ENCODE assay signal across 9 cellular contexts in the genomic region with DNA sequence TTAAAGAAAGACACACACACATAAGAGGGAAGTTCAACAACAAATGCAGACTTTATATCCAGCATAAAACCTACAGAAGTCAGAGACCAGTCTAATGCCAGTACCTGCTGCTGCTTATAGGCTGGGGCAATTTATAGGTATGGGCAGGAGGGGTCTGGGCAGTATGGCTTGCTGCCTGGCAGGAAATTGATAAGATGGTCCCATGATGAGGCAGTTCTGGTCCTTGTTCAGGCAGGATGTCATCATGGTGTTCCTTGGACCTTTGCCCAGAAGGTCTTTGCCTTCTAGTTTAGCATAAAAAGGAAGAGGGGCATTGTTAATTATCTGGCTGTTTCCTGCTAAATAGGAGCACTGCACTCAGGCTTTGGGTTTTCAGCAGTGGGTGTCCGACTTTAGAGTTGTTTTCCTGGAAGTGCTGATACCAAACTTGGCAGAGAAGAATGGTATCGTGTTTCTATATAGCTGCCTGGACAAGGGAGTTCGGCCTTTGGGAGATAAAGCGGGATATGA. TPM values are rescaled to one million over a fixed set of nuclear protein-coding genes. Genes with fewer than 3 reads are reported as not detected.
DNase-seq lines count a peak whose midpoint lies in the region; ATAC-seq and TF ChIP-seq lines count a peak whose summit lies in the region.
"Had no signal": no experiment of that assay in that cellular context is flagged by ENCODE, and none has a peak within 500 bp of the region (broad histone marks: within the 10 kb centered on the region; RNA-seq: fewer than 3 reads in every experiment).

No MANE protein-coding gene starts in this region.

- H3K23me2 ChIP-seq in H9 (ENCODE audit: insufficient read length, low read depth, low read length, poor library complexity, severe bottlenecking) = no peaks in the 10 kb centered on the region

- H3K23ac ChIP-seq in H9 (ENCODE audit: insufficient read length, low read depth, low read length) = no peak overlapping the region

- no peak overlapping the region for H3T11ph ChIP-seq in H9 (ENCODE audit: low read length)

- no peak overlapping the region for H3K56ac ChIP-seq in H9 (ENCODE audit: insufficient read length, low read depth, low read length)

- TF ChIP-seq CTCF in colonic mucosa (IDR thresholded peaks at IDR 0.05) (no peak), lower lobe of right lung (IDR thresholded peaks at IDR 0.05) (no peak), H9 (conservative IDR thresholded peaks at IDR 0.05) (no peak)

- no peaks in the 10 kb centered on the region for H3K4me1 ChIP-seq in colonic mucosa
- peaks cover 10% of the 10 kb centered on the region for H3K4me1 ChIP-seq in lower lobe of right lung
- no peaks in the 10 kb centered on the region for H3K4me1 ChIP-seq in H9 (ENCODE audit: insufficient read depth, low read length)

- H3K4me2 ChIP-seq in H9 (ENCODE audit: insufficient read depth, insufficient read length, low read length) = no peak overlapping the region

- no peaks in the 10 kb centered on the region for H4K20me1 ChIP-seq in H9 (ENCODE audit: control insufficient read depth, insufficient read depth, insufficient read length)

- H3K36me3 ChIP-seq in colonic mucosa = no peaks in the 10 kb centered on the region
- H3K36me3 ChIP-seq in lower lobe of right lung = no peaks in the 10 kb centered on the region

- no peak overlapping the region for H4K8ac ChIP-seq in H9 (replicated peaks; ENCODE audit: insufficient read length, low read depth, low read length)

- DNase-seq in COR-L47 (lab: John Stamatoyannopoulos, UW) (peak; percentile 83), NCI-H1092 treated with DMSO at 0.1 percent for 48 hours (lab: John Stamatoyannopoulos, UW) (peak; percentile 24), colonic mucosa (peak; percentile 29), lower lobe of right lung (no peak), H9 (no peak)

- WGBS in H9 (ENCODE audit: extremely low coverage, insufficient read length, low lambda C conversion rate) = no CpG with 5 or more reads among the region's 4 CpGs

- H3K14ac ChIP-seq in H9 (ENCODE audit: insufficient read depth, low read length) = no peak overlapping the region

- H3K27ac ChIP-seq in colonic mucosa (no peak overlapping the region), lower lobe of right lung (peak overlapping the region; percentile 76), H9 (ENCODE audit: insufficient read length, low read depth, low read length) (no peak overlapping the region)

- H3K4me1 Mint-ChIP-seq in H9 = peaks cover 0 to 2% of the 10 kb centered on the region in 2 experiments; a peak in 1 of 4 replicates
- H3K4me1 Mint-ChIP-seq: brain had no signal

- peak; percentile 56 to 65 for ATAC-seq in lower lobe of right lung
- ATAC-seq in HG03521 (IDR thresholded peaks at IDR 0.05; ENCODE audit: unreplicated experiment) = no peak
- ATAC-seq in HG03175 (IDR thresholded peaks at IDR 0.05; ENCODE audit: unreplicated experiment) = no peak
- no peak for ATAC-seq in HG03460 (IDR thresholded peaks at IDR 0.05; ENCODE audit: unreplicated experiment)

- H3K27me3 Mint-ChIP-seq in H9 (ENCODE audit: low read depth) = no peaks in the 10 kb centered on the region
- H3K27me3 Mint-ChIP-seq: brain had no signal

- H2AK5ac ChIP-seq in H9 (ENCODE audit: insufficient read length, low read length) = no peak overlapping the region

- no peaks in the 10 kb centered on the region for H3K79me1 ChIP-seq in H9 (ENCODE audit: insufficient read depth, low read depth, low read length, poor library complexity, severe bottlenecking)

- no peak overlapping the region for H2BK120ac ChIP-seq in H9 (ENCODE audit: low read depth, low read length, poor library complexity, severe bottlenecking)

- H3K27ac Mint-ChIP-seq in H9 = no peak overlapping the region

- peaks cover 0 to 3% of the 10 kb centered on the region in 2 experiments; a peak in 1 of 5 replicates for H3K9me3 Mint-ChIP-seq in H9

- H3K36me3 Mint-ChIP-seq in H9 (ENCODE audit: insufficient read depth in 1 of 3, low read depth in 3 of 3) = no peaks in the 10 kb centered on the region
- H3K36me3 Mint-ChIP-seq: brain had no signal

- no peak overlapping the region for H3K4me3 ChIP-seq in colonic mucosa
- H3K4me3 ChIP-seq in lower lobe of right lung = no peak overlapping the region

- H3K79me2 ChIP-seq in H9 (ENCODE audit: insufficient read depth, low read length) = no peaks in the 10 kb centered on the region; the same call in 1 of the 2 replicates

- H3K27me3 ChIP-seq in colonic mucosa = no peaks in the 10 kb centered on the region
- H3K27me3 ChIP-seq in lower lobe of right lung (ENCODE audit: low read depth) = no peaks in the 10 kb centered on the region
- H3K27me3 ChIP-seq in H9 (ENCODE audit: insufficient read depth, low read length) = no peaks in the 10 kb centered on the region

- no peak overlapping the region for H3K18ac ChIP-seq in H9 (ENCODE audit: insufficient read length, low read depth, low read length)

- H2BK5ac ChIP-seq in H9 (ENCODE audit: insufficient read length, low read length) = no peak overlapping the region

- no peak overlapping the region for H3K4ac ChIP-seq in H9 (ENCODE audit: low read depth, low read length)

- no peak overlapping the region for H2BK20ac ChIP-seq in H9 (ENCODE audit: low read depth, low read length, poor library complexity, severe bottlenecking)

- H2BK15ac ChIP-seq in H9 (ENCODE audit: low read depth, low read length) = no peak overlapping the region

- H3K4me3 Mint-ChIP-seq in H9 = no peak overlapping the region
- H3K4me3 Mint-ChIP-seq: brain had no signal

- no peak overlapping the region for H3K9ac ChIP-seq in colonic mucosa (ENCODE audit: low read depth in 2 of 2, low read length in 2 of 2)
- H3K9ac ChIP-seq in H9 (ENCODE audit: extremely low read depth, insufficient read length, low read length) = no peak overlapping the region

- no peak overlapping the region for H4K5ac ChIP-seq in H9 (ENCODE audit: insufficient read length, low read depth, low read length)

- no peak overlapping the region for H4K91ac ChIP-seq in H9 (ENCODE audit: insufficient read length, low read depth, low read length)

- H3K9me3 ChIP-seq in colonic mucosa (no peaks in the 10 kb centered on the region), lower lobe of right lung (no peaks in the 10 kb centered on the region), H9 (ENCODE audit: control insufficient read depth, low read depth, low read length) (no peaks in the 10 kb centered on the region)

- intact Hi-C loops in colonic mucosa (cut with DNase I) = no loop called here
- intact Hi-C loops in lower lobe of right lung (cut with DNase I) = no loop called here

- H2BK12ac ChIP-seq in H9 (ENCODE audit: insufficient read length, low read depth, low read length) = no peak overlapping the region

- no peak overlapping the region for H2AFZ ChIP-seq in H9 (ENCODE audit: low read length)

RNA-seq across cellular contexts. Expression of a gene that starts 10.4 kb away (rescaled TPM):
- total RNA-seq in colonic mucosa (1 to 10 TPM in 1 of 2 donors, under 1 TPM in 1; 0.15 to 1.0 TPM), lower lobe of right lung (9.0 TPM), H9 (2021) (not detected in 2 replicates)

RNA-seq across cellular contexts. Expression of a gene that starts 49.6 kb away (rescaled TPM):
- total RNA-seq in colonic mucosa = 1 to 10 TPM; 1.6 to 2.0 TPM
- total RNA-seq in lower lobe of right lung = 16.5 TPM
- 0.13 TPM in 1 of 2 replicates, not detected in the other for total RNA-seq in H9 (2021)

Comparison
In these comparisons a context has a peak if more than half of its experiments do, and no peak if none do; other contexts are left out.
1. DNase-seq: peak in COR-L47 (single experiment), NCI-H1092 treated with DMSO at 0.1 percent for 48 hours (single experiment) and colonic mucosa (single experiment); none in lower lobe of right lung (single experiment) and H9 (single experiment).
2. ATAC-seq: peak in lower lobe of right lung (2 of 2); none in HG03521 (single experiment), HG03175 (single experiment) and HG03460 (single experiment).